26 cellular contexts compared by ENCODE assay signal in the genomic region with DNA sequence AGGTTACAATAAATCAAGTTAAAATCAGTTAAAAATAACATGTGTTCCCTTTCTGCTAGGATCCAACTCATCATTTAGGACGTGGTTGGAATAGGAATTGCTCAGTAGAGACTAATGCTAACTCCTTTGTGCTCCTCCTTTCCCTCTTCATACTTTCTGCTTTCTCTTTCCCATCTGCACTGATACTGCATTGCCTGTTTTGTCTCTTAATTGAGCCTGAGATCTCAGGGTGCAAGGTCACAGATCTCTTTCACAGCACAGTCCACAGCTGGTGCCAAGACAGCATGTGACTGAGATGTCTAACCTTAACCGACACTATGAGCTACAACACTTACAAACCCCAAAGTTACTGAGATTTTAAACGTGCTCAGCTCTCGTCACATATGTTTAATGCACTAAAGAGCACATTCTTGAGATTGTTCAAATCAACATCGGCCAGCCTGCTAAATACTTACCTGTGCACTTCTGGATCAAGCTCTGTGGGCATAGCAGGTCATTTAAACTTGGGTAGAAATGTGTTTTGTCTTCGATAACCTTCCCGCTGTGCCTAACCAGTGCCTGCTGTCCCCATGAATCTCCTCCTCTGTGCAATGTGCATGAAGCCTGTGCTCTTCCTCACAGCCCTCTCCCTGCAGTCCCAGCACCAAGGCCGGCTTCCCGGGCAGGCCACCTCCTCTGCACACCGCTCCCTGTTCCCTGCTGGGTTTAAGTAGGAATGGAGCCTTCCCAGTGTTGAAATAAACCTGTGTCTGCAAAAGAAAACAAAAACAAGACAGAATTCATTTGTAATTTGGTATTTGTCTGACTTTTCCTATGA. TPM values are rescaled to one million over a fixed set of nuclear protein-coding genes. Genes with fewer than 3 reads are reported as not detected.
DNase-seq lines count a peak whose midpoint lies in the region; TF ChIP-seq lines count a peak whose summit lies in the region.
"Had no signal": no experiment of that assay in that cellular context is flagged by ENCODE, and none has a peak within 500 bp of the region (broad histone marks: within the 10 kb centered on the region; RNA-seq: fewer than 3 reads in every experiment).

No MANE protein-coding gene starts in this region.

- H4K20me1 ChIP-seq in OCI-LY7 (ENCODE audit: insufficient read depth, low read length): no peaks in the 10 kb centered on the region

- H3K4me1 Mint-ChIP-seq in brain (peaks cover 44% of the 10 kb centered on the region), nephron (peaks cover 5% of the 10 kb centered on the region)
- H3K4me1 Mint-ChIP-seq in activated T-helper 1 cell treated with anti-CD3 and anti-CD28 coated beads, Interleukin-12 subunit alpha, Interleukin-12 subunit beta, Interleukin-2, Interleukin-4 antibody, amounts not matched to agents 30 ng/mL and 10 ng/mL and 1 ng/mL, durations not matched to agents 14 hours and 24 hours and 36 hours (ENCODE audit: low read depth): no peaks in the 10 kb centered on the region
- H3K4me1 Mint-ChIP-seq: activated CD4-positive, alpha-beta T cell treated with anti-CD3 and anti-CD28 coated beads, Interleukin-2, amount 10 ng/mL, durations not matched to agents 24 days and 14 days; activated T-helper 17 cell treated with anti-CD3 and anti-CD28 coated beads, Interleukin-2, amount 50 U/mL, for 72 hours; stimulated activated memory B cell treated with anti-CD40 and anti-IgM and Interleukin-4, amounts not matched to agents 10 μg/mL and 1 μg/mL and 100 μg/mL, for 72 hours had no signal

- peak overlapping the region; percentile 53 to 99 (median 62) for H3K27ac Mint-ChIP-seq in brain
- peak overlapping the region; percentile 2 to 71 (median 33) for H3K27ac Mint-ChIP-seq in nephron
- no peak overlapping the region for H3K27ac Mint-ChIP-seq in activated T-helper 1 cell treated with anti-CD3 and anti-CD28 coated beads, Interleukin-12 subunit alpha, Interleukin-12 subunit beta, Interleukin-2, Interleukin-4 antibody, amounts not matched to agents 30 ng/mL and 10 ng/mL and 1 ng/mL, durations not matched to agents 14 hours and 24 hours and 36 hours
- H3K27ac Mint-ChIP-seq: activated CD4-positive, alpha-beta T cell treated with anti-CD3 and anti-CD28 coated beads, Interleukin-2, amount 10 ng/mL, durations not matched to agents 24 days and 14 days; activated naive CD8-positive, alpha-beta T cell; activated T-helper 17 cell treated with anti-CD3 and anti-CD28 coated beads, Interleukin-2, amount 50 U/mL, for 72 hours; H9; stimulated activated memory B cell treated with anti-CD40 and anti-IgM and Interleukin-4, amounts not matched to agents 10 μg/mL and 1 μg/mL and 100 μg/mL, for 72 hours; T-helper 1 cell treated with Interleukin-12 subunit alpha and Interleukin-12 subunit beta and Interleukin-4 antibody, amounts not matched to agents 30 μg/mL and 1 μg/mL, for 36 hours had no signal

- H3K27me3 ChIP-seq in H7 (ENCODE audit: control insufficient read depth, insufficient read depth, low read length) (no peaks in the 10 kb centered on the region), left ventricle myocardium inferior (ENCODE audit: low read depth) (no peaks in the 10 kb centered on the region)
- H3K27me3 ChIP-seq: ascending aorta, pancreas, suprapubic skin, vagina had no signal

- CTCF ChIA-PET in OCI-LY7 (lab: Charles Lee; ENCODE audit: unreplicated experiment): no interaction called here

- peaks cover 12% of the 10 kb centered on the region for H3K4me1 ChIP-seq in left ventricle myocardium inferior
- H3K4me1 ChIP-seq in OCI-LY7 (ENCODE audit: insufficient read depth, low read length, poor library complexity, severe bottlenecking): no peaks in the 10 kb centered on the region
- H3K4me1 ChIP-seq: ascending aorta, pancreas, SJCRH30, vagina had no signal

- no TSS peak for BruUV-seq in OCI-LY7 (replicated peaks; lab: Mats Ljungman, UMichigan)

- intact Hi-C loops in left ventricle myocardium inferior (cut with micrococcal nuclease): no loop called here
- intact Hi-C loops in activated T-helper 1 cell treated with anti-CD3 and anti-CD28 coated beads, Interleukin-12 subunit alpha, Interleukin-12 subunit beta, Interleukin-2, Interleukin-4 antibody, amounts not matched to agents 30 ng/mL and 10 ng/mL and 1 ng/mL, durations not matched to agents 14 hours and 24 hours and 36 hours (cut with micrococcal nuclease): no loop called here
- intact Hi-C loops in OCI-LY7 (cut with micrococcal nuclease; ENCODE audit: unreplicated experiment): no loop called here

- no peaks in the 10 kb centered on the region for H3K36me3 ChIP-seq in H7 (replicated peaks; ENCODE audit: control insufficient read depth, insufficient read depth, low read length)
- H3K36me3 ChIP-seq in left ventricle myocardium inferior: no peaks in the 10 kb centered on the region
- H3K36me3 ChIP-seq in OCI-LY7 (ENCODE audit: insufficient read depth, low read length): no peaks in the 10 kb centered on the region
- H3K36me3 ChIP-seq: ascending aorta, pancreas, SJCRH30, suprapubic skin, vagina had no signal

- no peak for TF ChIP-seq CTCF in brain (conservative IDR thresholded peaks at IDR 0.05)
- no peak for TF ChIP-seq CTCF in left ventricle myocardium inferior (IDR thresholded peaks at IDR 0.05; ENCODE audit: borderline replicate concordance)
- TF ChIP-seq CTCF in nephron (IDR thresholded peaks at IDR 0.05; ENCODE audit: unreplicated experiment in 3 of 3): no peak
- no peak for TF ChIP-seq CTCF in OCI-LY7 (conservative IDR thresholded peaks at IDR 0.05; ENCODE audit: low read length)

- H3K4me3 Mint-ChIP-seq in brain (peak overlapping the region in 1 of 5 experiments; percentile 3), nephron (no peak overlapping the region)
- no peak overlapping the region for H3K4me3 Mint-ChIP-seq in activated T-helper 1 cell treated with anti-CD3 and anti-CD28 coated beads, Interleukin-12 subunit alpha, Interleukin-12 subunit beta, Interleukin-2, Interleukin-4 antibody, amounts not matched to agents 30 ng/mL and 10 ng/mL and 1 ng/mL, durations not matched to agents 14 hours and 24 hours and 36 hours
- H3K4me3 Mint-ChIP-seq: activated CD4-positive, alpha-beta T cell treated with anti-CD3 and anti-CD28 coated beads, Interleukin-2, amount 10 ng/mL, durations not matched to agents 24 days and 14 days; activated naive CD8-positive, alpha-beta T cell; activated T-helper 17 cell treated with anti-CD3 and anti-CD28 coated beads, Interleukin-2, amount 50 U/mL, for 72 hours; H9; naive B cell; stimulated activated memory B cell treated with anti-CD40 and anti-IgM and Interleukin-4, amounts not matched to agents 10 μg/mL and 1 μg/mL and 100 μg/mL, for 72 hours; T-helper 1 cell treated with Interleukin-12 subunit alpha and Interleukin-12 subunit beta and Interleukin-4 antibody, amounts not matched to agents 30 μg/mL and 1 μg/mL, for 36 hours had no signal

- H3K27me3 Mint-ChIP-seq in brain (peaks cover 3% of the 10 kb centered on the region), nephron (ENCODE audit: low read depth) (peaks cover 6% of the 10 kb centered on the region)
- H3K27me3 Mint-ChIP-seq in activated T-helper 1 cell treated with anti-CD3 and anti-CD28 coated beads, Interleukin-12 subunit alpha, Interleukin-12 subunit beta, Interleukin-2, Interleukin-4 antibody, amounts not matched to agents 30 ng/mL and 10 ng/mL and 1 ng/mL, durations not matched to agents 14 hours and 24 hours and 36 hours (ENCODE audit: insufficient read depth): peaks cover 24% of the 10 kb centered on the region

- no peaks in the 10 kb centered on the region for H3K79me2 ChIP-seq in OCI-LY7 (ENCODE audit: insufficient read depth, low read depth, low read length)

- H3K9me3 ChIP-seq in left ventricle myocardium inferior (replicated peaks): no peaks in the 10 kb centered on the region
- no peaks in the 10 kb centered on the region for H3K9me3 ChIP-seq in OCI-LY7 (ENCODE audit: low read length)
- H3K9me3 ChIP-seq: ascending aorta, pancreas, SJCRH30, suprapubic skin, vagina had no signal

- H2AFZ ChIP-seq in OCI-LY7 (ENCODE audit: low read length): no peak overlapping the region
- H2AFZ ChIP-seq: PC-9 had no signal

- peak overlapping the region; percentile 9 for H3K27ac ChIP-seq in left ventricle myocardium inferior (replicated peaks)
- no peak overlapping the region for H3K27ac ChIP-seq in OCI-LY7 (ENCODE audit: low read depth, low read length, poor library complexity, severe bottlenecking)
- H3K27ac ChIP-seq: ascending aorta, KMS-11, pancreas, PC-9, SJCRH30, suprapubic skin, vagina had no signal

- POLR2A ChIA-PET in OCI-LY7 (lab: Charles Lee): interaction anchor here (0.6 to 1.4 kb wide), 2 partner anchors 10 to 13 kb away, joined by 3 to 6 read pairs; no protein-coding TSS in a partner anchor

- H3K9me3 Mint-ChIP-seq in brain: no peaks in the 10 kb centered on the region
- no peaks in the 10 kb centered on the region for H3K9me3 Mint-ChIP-seq in nephron
- no peaks in the 10 kb centered on the region for H3K9me3 Mint-ChIP-seq in activated T-helper 1 cell treated with anti-CD3 and anti-CD28 coated beads, Interleukin-12 subunit alpha, Interleukin-12 subunit beta, Interleukin-2, Interleukin-4 antibody, amounts not matched to agents 30 ng/mL and 10 ng/mL and 1 ng/mL, durations not matched to agents 14 hours and 24 hours and 36 hours
- H3K9me3 Mint-ChIP-seq: activated CD4-positive, alpha-beta T cell treated with anti-CD3 and anti-CD28 coated beads, Interleukin-2, amount 10 ng/mL, durations not matched to agents 24 days and 14 days; activated T-helper 17 cell treated with anti-CD3 and anti-CD28 coated beads, Interleukin-2, amount 50 U/mL, for 72 hours; H9; stimulated activated memory B cell treated with anti-CD40 and anti-IgM and Interleukin-4, amounts not matched to agents 10 μg/mL and 1 μg/mL and 100 μg/mL, for 72 hours; T-helper 1 cell treated with Interleukin-12 subunit alpha and Interleukin-12 subunit beta and Interleukin-4 antibody, amounts not matched to agents 30 μg/mL and 1 μg/mL, for 36 hours had no signal

- H3K4me3 ChIP-seq in H7 (ENCODE audit: insufficient read depth, low read depth, low read length) (no peak overlapping the region), left ventricle myocardium inferior (no peak overlapping the region), OCI-LY7 (ENCODE audit: low read depth, low read length, poor library complexity, severe bottlenecking) (no peak overlapping the region)
- H3K4me3 ChIP-seq: ascending aorta, pancreas, PC-9, SJCRH30, suprapubic skin, vagina had no signal

- no peak overlapping the region for H3K4me2 ChIP-seq in OCI-LY7 (ENCODE audit: low read length)
- H3K4me2 ChIP-seq: KMS-11, PC-9 had no signal

- H3K36me3 Mint-ChIP-seq in brain (no peaks in the 10 kb centered on the region), nephron (ENCODE audit: low read depth) (no peaks in the 10 kb centered on the region)
- no peaks in the 10 kb centered on the region for H3K36me3 Mint-ChIP-seq in activated T-helper 1 cell treated with anti-CD3 and anti-CD28 coated beads, Interleukin-12 subunit alpha, Interleukin-12 subunit beta, Interleukin-2, Interleukin-4 antibody, amounts not matched to agents 30 ng/mL and 10 ng/mL and 1 ng/mL, durations not matched to agents 14 hours and 24 hours and 36 hours (ENCODE audit: low read depth)
- H3K36me3 Mint-ChIP-seq: activated naive CD8-positive, alpha-beta T cell; naive B cell; stimulated activated memory B cell treated with anti-CD40 and anti-IgM and Interleukin-4, amounts not matched to agents 10 μg/mL and 1 μg/mL and 100 μg/mL, for 72 hours had no signal

- H3K9me2 ChIP-seq in OCI-LY7 (ENCODE audit: insufficient read depth, low read length): no peaks in the 10 kb centered on the region

- DNase-seq in H7 (peak; percentile 60), left ventricle myocardium inferior (no peak), OCI-LY7 (ENCODE audit: low spot score) (no peak), DMS153 treated with DMSO at 0.1 percent for 48 hours (lab: John Stamatoyannopoulos, UW; ENCODE audit: unreplicated experiment) (no peak), DMS79 treated with DMSO at 0.1 percent for 48 hours (lab: John Stamatoyannopoulos, UW) (no peak)
- DNase-seq in activated T-helper 1 cell treated with anti-CD3 and anti-CD28 coated beads, Interleukin-12 subunit alpha, Interleukin-12 subunit beta, Interleukin-2, Interleukin-4 antibody, amounts not matched to agents 30 ng/mL and 10 ng/mL and 1 ng/mL, durations not matched to agents 14 hours and 24 hours and 36 hours (ENCODE audit: low spot score): no peak
- DNase-seq: activated CD4-positive, alpha-beta T cell treated with anti-CD3 and anti-CD28 coated beads, Interleukin-2, amount 10 ng/mL, durations not matched to agents 24 days and 14 days; cerebellar nuclear complex; COR-L47; erythroblast; foreskin melanocyte; H9; naive B cell; PC-9; SJCRH30 had no signal

RNA-seq across cellular contexts. Expression of gene AFDN, which starts 39.6 kb away (rescaled TPM):
- 67.6 and 107 TPM in 2 replicates for total RNA-seq in H7 (2014; rRNA removed; shearing (Covaris generic))
- polyA plus RNA-seq in brain (ENCODE audit: insufficient read depth, low read depth, low replicate concordance): 50.8 TPM
- total RNA-seq in left ventricle myocardium inferior (54.9 TPM), OCI-LY7 (2022) (68.8 and 71.6 TPM in 2 replicates)
- 70.1 and 75.9 TPM in 2 replicates for total RNA-seq in activated T-helper 1 cell treated with anti-CD3 and anti-CD28 coated beads, Interleukin-12 subunit alpha, Interleukin-12 subunit beta, Interleukin-2, Interleukin-4 antibody, amounts not matched to agents 30 ng/mL and 10 ng/mL and 1 ng/mL, durations not matched to agents 14 hours and 24 hours and 36 hours
- total RNA-seq in OCI-LY7 (2014; rRNA removed; shearing (Covaris generic)): 43.6 and 62.2 TPM in 2 replicates
